ENCODE assay signal across 8 cellular contexts in the genomic region with DNA sequence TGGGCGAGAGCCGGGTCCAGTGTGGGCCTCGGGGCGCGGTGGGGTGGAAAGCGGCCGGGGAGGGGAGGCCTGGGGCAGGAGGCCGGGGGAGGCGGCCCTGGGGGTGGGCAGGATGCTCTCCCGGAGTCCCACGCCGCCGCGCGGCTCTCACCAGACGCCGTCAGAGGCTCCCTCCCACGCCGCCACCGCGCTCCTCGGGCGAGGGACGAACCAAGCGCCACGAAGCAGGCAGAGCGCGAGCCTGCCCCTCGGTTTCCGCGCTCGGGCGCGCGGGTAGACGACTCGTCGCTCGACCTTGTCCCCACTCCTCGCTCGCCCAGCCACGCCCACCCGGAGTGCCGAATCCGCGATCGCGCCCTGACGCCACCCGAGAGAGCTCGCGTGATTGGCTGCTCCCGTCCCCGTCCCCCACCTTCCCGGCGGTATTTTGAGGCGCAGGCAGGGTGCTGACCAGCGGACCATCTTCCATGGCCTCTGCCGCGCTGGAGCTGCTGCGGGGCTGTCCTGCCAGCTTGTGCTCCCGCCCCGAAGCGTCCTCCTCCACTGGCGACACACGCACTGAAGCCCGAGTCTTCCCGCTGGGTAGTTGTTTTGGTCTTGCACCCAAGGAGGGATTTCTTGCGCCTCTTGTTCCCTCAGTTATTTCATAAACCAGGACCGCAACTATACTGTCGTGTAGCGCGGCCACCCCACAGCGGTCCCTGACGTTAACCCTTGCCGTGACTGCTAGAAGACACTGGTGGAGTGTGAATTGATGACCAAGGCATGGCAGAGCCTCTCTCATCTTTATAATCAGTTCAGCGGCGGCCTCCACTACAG. TPM values are rescaled to one million over a fixed set of nuclear protein-coding genes. Genes with fewer than 3 reads are reported as not detected.
A peak's percentile ranks its signal among the peaks of the same experiment; 100 is the strongest.
DNase-seq lines count a peak whose midpoint lies in the region; ATAC-seq and TF ChIP-seq lines count a peak whose summit lies in the region.

A gene with protein sequence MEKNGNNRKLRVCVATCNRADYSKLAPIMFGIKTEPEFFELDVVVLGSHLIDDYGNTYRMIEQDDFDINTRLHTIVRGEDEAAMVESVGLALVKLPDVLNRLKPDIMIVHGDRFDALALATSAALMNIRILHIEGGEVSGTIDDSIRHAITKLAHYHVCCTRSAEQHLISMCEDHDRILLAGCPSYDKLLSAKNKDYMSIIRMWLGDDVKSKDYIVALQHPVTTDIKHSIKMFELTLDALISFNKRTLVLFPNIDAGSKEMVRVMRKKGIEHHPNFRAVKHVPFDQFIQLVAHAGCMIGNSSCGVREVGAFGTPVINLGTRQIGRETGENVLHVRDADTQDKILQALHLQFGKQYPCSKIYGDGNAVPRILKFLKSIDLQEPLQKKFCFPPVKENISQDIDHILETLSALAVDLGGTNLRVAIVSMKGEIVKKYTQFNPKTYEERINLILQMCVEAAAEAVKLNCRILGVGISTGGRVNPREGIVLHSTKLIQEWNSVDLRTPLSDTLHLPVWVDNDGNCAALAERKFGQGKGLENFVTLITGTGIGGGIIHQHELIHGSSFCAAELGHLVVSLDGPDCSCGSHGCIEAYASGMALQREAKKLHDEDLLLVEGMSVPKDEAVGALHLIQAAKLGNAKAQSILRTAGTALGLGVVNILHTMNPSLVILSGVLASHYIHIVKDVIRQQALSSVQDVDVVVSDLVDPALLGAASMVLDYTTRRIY (minus strand): TSS at position 279 of the 819 bp plus-strand sequence. CDS start 9,093 bp downstream, outside the sequence.

- peaks cover 0 to 1% (median 0%) of the 10 kb centered on the region in 3 donors for H3K36me3 Mint-ChIP-seq in naive thymus-derived CD8-positive, alpha-beta T cell
- peaks cover 4 to 6% of the 10 kb centered on the region in 2 donors for H3K36me3 Mint-ChIP-seq in stimulated activated naive B cell treated with anti-CD40 and anti-IgM and Interleukin-4, amounts not matched to agents 10 μg/mL and 1 μg/mL and 100 μg/mL, for 72 hours

- CTCF ChIA-PET in RWPE1 (lab: Yijun Ruan, JAX): interaction anchor here (0.7 to 0.8 kb wide), 3 partner anchors 56 to 94 kb away, joined by 3 to 5 read pairs (median 5); no protein-coding TSS in a partner anchor

- peak within 1 kb of the TSS; percentile 88 for H3K4me3 ChIP-seq in Jurkat, Clone E6-1 (ENCODE audit: low read length)
- H3K4me3 ChIP-seq in fibroblast of mammary gland (ENCODE audit: control insufficient read depth, low read depth, low read length): peak within 1 kb of the TSS; percentile 77

- peak within 1 kb of the TSS; percentile 96 to 98 (median 98) for H3K4me3 Mint-ChIP-seq in naive thymus-derived CD8-positive, alpha-beta T cell
- peak within 1 kb of the TSS; percentile 97 for H3K4me3 Mint-ChIP-seq in stimulated activated naive B cell treated with anti-CD40 and anti-IgM and Interleukin-4, amounts not matched to agents 10 μg/mL and 1 μg/mL and 100 μg/mL, for 72 hours

- peak; percentile 92 for ATAC-seq in GM21619 (IDR thresholded peaks at IDR 0.05; ENCODE audit: unreplicated experiment)
- ATAC-seq in naive thymus-derived CD8-positive, alpha-beta T cell: peak; percentile 88 to 91
- ATAC-seq in stimulated activated naive B cell treated with anti-CD40 and anti-IgM and Interleukin-4, amounts not matched to agents 10 μg/mL and 1 μg/mL and 100 μg/mL, for 72 hours (replicated peaks): peak; percentile 86 to 91

- H3K4me1 Mint-ChIP-seq in naive thymus-derived CD8-positive, alpha-beta T cell: peaks cover 4 to 27% (median 15%) of the 10 kb centered on the region in 4 donors
- H3K4me1 Mint-ChIP-seq in stimulated activated naive B cell treated with anti-CD40 and anti-IgM and Interleukin-4, amounts not matched to agents 10 μg/mL and 1 μg/mL and 100 μg/mL, for 72 hours: peaks cover 3 to 9% of the 10 kb centered on the region in 2 donors

- no peak for TF ChIP-seq CTCF in RWPE1 (conservative IDR thresholded peaks at IDR 0.05; ENCODE audit: low read depth)
- no peak for TF ChIP-seq CTCF in fibroblast of mammary gland (conservative IDR thresholded peaks at IDR 0.05; ENCODE audit: control insufficient read depth, insufficient read depth, low read depth, low read length)

- DNase-seq in DMS153 (lab: John Stamatoyannopoulos, UW) (peak; percentile 87), RWPE1 (ENCODE audit: low spot score) (peak; percentile 95), fibroblast of mammary gland (ENCODE audit: low read depth) (peak; percentile 94)
- peak; percentile 89 for DNase-seq in Jurkat, Clone E6-1 (ENCODE audit: low read depth, low spot score)
- peak; percentile 97 for DNase-seq in activated T-helper 9 cell treated with anti-CD3 and anti-CD28 coated beads, Interleukin-2, amount 50 U/mL, for 16 hours (ENCODE audit: low read depth)
- peak; percentile 92 to 98 (median 96) for DNase-seq in naive thymus-derived CD8-positive, alpha-beta T cell
- DNase-seq in stimulated activated naive B cell treated with anti-CD40 and anti-IgM and Interleukin-4, amounts not matched to agents 10 μg/mL and 1 μg/mL and 100 μg/mL, for 72 hours: peak; percentile 99

- H3K27ac Mint-ChIP-seq in naive thymus-derived CD8-positive, alpha-beta T cell: peak within 1 kb of the TSS; percentile 92 to 98 (median 96)
- peak within 1 kb of the TSS; percentile 98 for H3K27ac Mint-ChIP-seq in stimulated activated naive B cell treated with anti-CD40 and anti-IgM and Interleukin-4, amounts not matched to agents 10 μg/mL and 1 μg/mL and 100 μg/mL, for 72 hours

- H3K27me3 Mint-ChIP-seq in naive thymus-derived CD8-positive, alpha-beta T cell: no peaks in the 10 kb centered on the region
- no peaks in the 10 kb centered on the region for H3K27me3 Mint-ChIP-seq in stimulated activated naive B cell treated with anti-CD40 and anti-IgM and Interleukin-4, amounts not matched to agents 10 μg/mL and 1 μg/mL and 100 μg/mL, for 72 hours

- POLR2A ChIA-PET in RWPE1 (lab: Yijun Ruan, JAX; ENCODE audit: low non-redundant PET): interaction anchor here (0.6 to 0.9 kb wide), 2 partner anchors 65 to 66 kb away, joined by 4 to 10 read pairs; no protein-coding TSS in a partner anchor
- POLR2A ChIA-PET in naive thymus-derived CD8-positive, alpha-beta T cell (lab: Charles Lee): interaction anchor here (0.6 to 2.4 kb wide), 5 partner anchors 9 to 526 kb away, joined by 3 to 14 read pairs (median 3); a partner anchor contains a TSS

- no peaks in the 10 kb centered on the region for H3K9me3 Mint-ChIP-seq in naive thymus-derived CD8-positive, alpha-beta T cell
- no peaks in the 10 kb centered on the region for H3K9me3 Mint-ChIP-seq in stimulated activated naive B cell treated with anti-CD40 and anti-IgM and Interleukin-4, amounts not matched to agents 10 μg/mL and 1 μg/mL and 100 μg/mL, for 72 hours

- peak within 1 kb of the TSS; percentile 96 for H3K27ac ChIP-seq in RWPE1

RNA-seq across cellular contexts. Expression of the gene that starts here (rescaled TPM):
- polyA plus RNA-seq in Jurkat, Clone E6-1 (2012; ENCODE audit: insufficient read depth, insufficient read length): 18.3 TPM
- 10 to 100 TPM; 16.5 to 17.4 TPM for total RNA-seq in naive thymus-derived CD8-positive, alpha-beta T cell
- polyA plus RNA-seq in naive thymus-derived CD8-positive, alpha-beta T cell: 1 to 10 TPM; 3.7 to 6.1 (median 4.5) TPM

Comparison
In these comparisons a context has a peak if more than half of its experiments do, and no peak if none do; other contexts are left out.
1. Peak in every context shown above with its lines: DNase-seq, ATAC-seq, H3K4me3 ChIP-seq and H3K27ac ChIP-seq.